ENCODE assay signal across 9 cellular contexts in the genomic region with DNA sequence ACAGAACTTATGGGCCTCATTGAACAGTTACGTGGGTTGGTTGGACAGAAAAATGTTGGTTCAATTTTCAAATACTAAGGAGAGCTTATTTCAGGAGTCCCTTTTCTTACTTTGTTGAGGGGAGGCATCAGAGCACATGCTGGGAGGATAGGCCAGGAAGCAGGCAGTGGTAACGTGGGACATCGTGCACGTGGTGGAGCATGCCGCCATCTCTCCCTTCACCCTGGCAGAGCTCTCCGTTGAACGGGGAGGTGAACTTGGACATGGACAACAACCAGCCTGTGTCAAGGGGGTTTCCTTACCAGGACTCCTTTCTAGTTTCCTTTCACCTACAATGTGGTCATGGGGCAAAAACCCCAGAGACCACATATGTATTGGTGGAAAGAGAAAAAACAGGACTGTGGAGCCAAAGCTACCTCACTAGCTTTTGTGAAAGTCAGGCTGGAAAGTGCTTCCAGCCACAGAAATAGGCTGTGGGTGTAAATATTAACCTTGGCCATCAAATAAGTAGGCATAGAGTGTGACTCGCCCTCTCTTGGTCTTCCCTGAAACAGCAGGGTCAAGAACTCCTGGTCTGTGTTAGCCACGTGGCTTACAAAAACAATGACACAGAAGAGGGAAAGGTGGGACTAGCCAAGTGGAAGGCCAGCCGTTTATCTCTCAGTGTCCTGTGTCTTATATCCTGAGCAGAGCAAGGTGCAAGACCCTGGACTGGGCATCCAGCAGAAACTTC. TPM values are rescaled to one million over a fixed set of nuclear protein-coding genes. Genes with fewer than 3 reads are reported as not detected.
DNase-seq lines count a peak whose midpoint lies in the region; ATAC-seq and TF ChIP-seq lines count a peak whose summit lies in the region.
"Had no signal": no experiment of that assay in that cellular context is flagged by ENCODE, and none has a peak within 500 bp of the region (broad histone marks: within the 10 kb centered on the region; RNA-seq: fewer than 3 reads in every experiment).

No MANE protein-coding gene starts in this region.

- no peaks in the 10 kb centered on the region for H3K9me3 Mint-ChIP-seq in T-helper 2 cell treated with Interferon-gamma antibody and Interleukin-4, amounts not matched to agents 5 μg/mL and 100 μg/mL, for 36 hours

- no peaks in the 10 kb centered on the region for H3K27me3 Mint-ChIP-seq in T-helper 2 cell treated with Interferon-gamma antibody and Interleukin-4, amounts not matched to agents 5 μg/mL and 100 μg/mL, for 36 hours (ENCODE audit: low read depth)

- peak; percentile 26 for TF ChIP-seq CTCF in AG09319 (IDR thresholded peaks at IDR 0.05; ENCODE audit: low read depth, low read length)

- DNase-seq in AG09319 (ENCODE audit: extremely low read depth, low read depth) (no peak), amniotic epithelial cell (ENCODE audit: low read depth) (peak; percentile 61), left colon (no peak), NCI-H1105 (lab: John Stamatoyannopoulos, UW) (no peak), hippocampal formation (lab: John Stamatoyannopoulos, UW) (no peak), NCI-H82 (lab: John Stamatoyannopoulos, UW) (no peak)
- DNase-seq in T-helper 2 cell treated with Interferon-gamma antibody and Interleukin-4, amounts not matched to agents 5 μg/mL and 100 μg/mL, for 36 hours (ENCODE audit: low spot score) = no peak
- DNase-seq: DMS79 had no signal

- H3K4me3 Mint-ChIP-seq in T-helper 2 cell treated with Interferon-gamma antibody and Interleukin-4, amounts not matched to agents 5 μg/mL and 100 μg/mL, for 36 hours = no peak overlapping the region

- H3K36me3 Mint-ChIP-seq in T-helper 2 cell treated with Interferon-gamma antibody and Interleukin-4, amounts not matched to agents 5 μg/mL and 100 μg/mL, for 36 hours (ENCODE audit: low read depth) = peaks cover 41% of the 10 kb centered on the region

- H3K4me1 Mint-ChIP-seq in T-helper 2 cell treated with Interferon-gamma antibody and Interleukin-4, amounts not matched to agents 5 μg/mL and 100 μg/mL, for 36 hours (ENCODE audit: low read depth) = no peaks in the 10 kb centered on the region

- intact Hi-C loops in left colon (cut with DNase I, micrococcal nuclease) = no loop called here

- H3K27ac Mint-ChIP-seq in T-helper 2 cell treated with Interferon-gamma antibody and Interleukin-4, amounts not matched to agents 5 μg/mL and 100 μg/mL, for 36 hours = no peak overlapping the region

- ATAC-seq in HG02642 (IDR thresholded peaks at IDR 0.05; ENCODE audit: poor library complexity, unreplicated experiment) (peak; percentile 49), left colon (peak; percentile 31)

RNA-seq across cellular contexts. Expression of gene MICOS13, which starts 14.4 kb away (rescaled TPM):
- total RNA-seq in left colon = 10 to 100 TPM; 66.3 to 83.4 TPM

RNA-seq across cellular contexts. Expression of gene HSD11B1L, which starts 14.9 kb away (rescaled TPM):
- total RNA-seq in left colon = 1 to 10 TPM; 3.5 to 3.8 TPM

RNA-seq across cellular contexts. Expression of gene RPL36, which starts 24.1 kb away (rescaled TPM):
- total RNA-seq in left colon = 100 to 1,000 TPM; 759 to 781 TPM

RNA-seq across cellular contexts. Expression of gene SAFB, which starts 43.1 kb away (rescaled TPM):
- 10 to 100 TPM; 56.1 to 82.5 TPM for total RNA-seq in left colon

RNA-seq across cellular contexts. Expression of gene SAFB2, which starts 43.4 kb away (rescaled TPM):
- total RNA-seq in left colon = 10 to 100 TPM; 67.3 to 92.3 TPM
